Comparison of ENCODE assay signal across 1 cellular context in the genomic region with DNA sequence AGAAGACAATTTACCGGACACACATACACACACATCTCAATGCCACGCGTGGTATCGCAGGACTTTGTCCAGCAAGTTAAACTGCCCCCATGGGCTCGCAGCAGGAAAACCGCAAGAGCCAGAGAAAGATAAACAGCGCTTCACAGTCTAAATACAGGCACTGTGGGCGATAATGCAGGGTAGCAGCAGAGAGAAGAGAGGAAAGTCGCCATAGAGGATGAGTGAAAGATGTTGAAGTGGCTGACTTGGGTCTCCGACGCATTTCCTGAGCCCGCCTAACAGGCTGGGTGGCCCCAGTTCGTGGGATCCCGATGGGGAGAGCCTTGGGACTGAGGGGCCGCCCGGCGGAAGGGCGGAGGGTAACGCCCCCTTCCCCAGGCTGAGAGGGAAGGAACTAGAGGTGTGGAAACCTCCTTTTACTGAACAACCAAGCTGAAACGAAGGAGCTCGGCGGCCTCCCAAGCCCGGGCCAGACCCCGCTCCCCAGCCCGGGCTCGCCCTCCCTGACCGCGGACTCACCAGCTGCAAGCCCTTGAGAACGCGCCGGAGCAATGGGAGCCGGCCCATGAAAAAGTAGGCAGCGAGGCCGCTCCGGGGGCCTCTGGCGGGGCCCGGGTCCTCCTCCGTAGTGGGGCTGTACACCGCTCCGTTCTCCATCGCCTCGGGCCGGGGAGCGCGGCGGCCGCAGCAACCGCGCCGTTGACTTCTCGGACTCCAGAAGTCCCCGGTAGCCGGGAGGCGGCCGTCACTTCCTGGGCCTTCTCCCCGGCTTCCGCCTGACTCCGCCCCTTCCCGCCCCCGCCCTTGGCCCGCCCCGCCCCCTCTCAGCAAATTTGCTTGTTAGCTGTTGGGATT.
TF ChIP-seq lines count a peak whose summit lies in the region.

A gene with protein sequence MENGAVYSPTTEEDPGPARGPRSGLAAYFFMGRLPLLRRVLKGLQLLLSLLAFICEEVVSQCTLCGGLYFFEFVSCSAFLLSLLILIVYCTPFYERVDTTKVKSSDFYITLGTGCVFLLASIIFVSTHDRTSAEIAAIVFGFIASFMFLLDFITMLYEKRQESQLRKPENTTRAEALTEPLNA (minus strand): TSS at position 764 of the 855 bp plus-strand sequence. CDS start 107 bp downstream, at position 657.

TF ChIP-seq in GM12878, 131 proteins besides CTCF, POLR2A, EP300 and RAD21 (continued from another document and continues in another):
- TF ChIP-seq, protein P1, sequence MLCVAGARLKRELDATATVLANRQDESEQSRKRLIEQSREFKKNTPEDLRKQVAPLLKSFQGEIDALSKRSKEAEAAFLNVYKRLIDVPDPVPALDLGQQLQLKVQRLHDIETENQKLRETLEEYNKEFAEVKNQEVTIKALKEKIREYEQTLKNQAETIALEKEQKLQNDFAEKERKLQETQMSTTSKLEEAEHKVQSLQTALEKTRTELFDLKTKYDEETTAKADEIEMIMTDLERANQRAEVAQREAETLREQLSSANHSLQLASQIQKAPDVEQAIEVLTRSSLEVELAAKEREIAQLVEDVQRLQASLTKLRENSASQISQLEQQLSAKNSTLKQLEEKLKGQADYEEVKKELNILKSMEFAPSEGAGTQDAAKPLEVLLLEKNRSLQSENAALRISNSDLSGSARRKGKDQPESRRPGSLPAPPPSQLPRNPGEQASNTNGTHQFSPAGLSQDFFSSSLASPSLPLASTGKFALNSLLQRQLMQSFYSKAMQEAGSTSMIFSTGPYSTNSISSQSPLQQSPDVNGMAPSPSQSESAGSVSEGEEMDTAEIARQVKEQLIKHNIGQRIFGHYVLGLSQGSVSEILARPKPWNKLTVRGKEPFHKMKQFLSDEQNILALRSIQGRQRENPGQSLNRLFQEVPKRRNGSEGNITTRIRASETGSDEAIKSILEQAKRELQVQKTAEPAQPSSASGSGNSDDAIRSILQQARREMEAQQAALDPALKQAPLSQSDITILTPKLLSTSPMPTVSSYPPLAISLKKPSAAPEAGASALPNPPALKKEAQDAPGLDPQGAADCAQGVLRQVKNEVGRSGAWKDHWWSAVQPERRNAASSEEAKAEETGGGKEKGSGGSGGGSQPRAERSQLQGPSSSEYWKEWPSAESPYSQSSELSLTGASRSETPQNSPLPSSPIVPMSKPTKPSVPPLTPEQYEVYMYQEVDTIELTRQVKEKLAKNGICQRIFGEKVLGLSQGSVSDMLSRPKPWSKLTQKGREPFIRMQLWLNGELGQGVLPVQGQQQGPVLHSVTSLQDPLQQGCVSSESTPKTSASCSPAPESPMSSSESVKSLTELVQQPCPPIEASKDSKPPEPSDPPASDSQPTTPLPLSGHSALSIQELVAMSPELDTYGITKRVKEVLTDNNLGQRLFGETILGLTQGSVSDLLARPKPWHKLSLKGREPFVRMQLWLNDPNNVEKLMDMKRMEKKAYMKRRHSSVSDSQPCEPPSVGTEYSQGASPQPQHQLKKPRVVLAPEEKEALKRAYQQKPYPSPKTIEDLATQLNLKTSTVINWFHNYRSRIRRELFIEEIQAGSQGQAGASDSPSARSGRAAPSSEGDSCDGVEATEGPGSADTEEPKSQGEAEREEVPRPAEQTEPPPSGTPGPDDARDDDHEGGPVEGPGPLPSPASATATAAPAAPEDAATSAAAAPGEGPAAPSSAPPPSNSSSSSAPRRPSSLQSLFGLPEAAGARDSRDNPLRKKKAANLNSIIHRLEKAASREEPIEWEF (IDR thresholded peaks at IDR 0.05; ENCODE audit: insufficient replicate concordance, low read depth, low read length) = no peak
- 0 out of 2 replicates have a peak, but pooled peaks have one; percentile 27 for TF ChIP-seq ZNF24 (IDR thresholded peaks at IDR 0.05)
- TF ChIP-seq, protein P2, sequence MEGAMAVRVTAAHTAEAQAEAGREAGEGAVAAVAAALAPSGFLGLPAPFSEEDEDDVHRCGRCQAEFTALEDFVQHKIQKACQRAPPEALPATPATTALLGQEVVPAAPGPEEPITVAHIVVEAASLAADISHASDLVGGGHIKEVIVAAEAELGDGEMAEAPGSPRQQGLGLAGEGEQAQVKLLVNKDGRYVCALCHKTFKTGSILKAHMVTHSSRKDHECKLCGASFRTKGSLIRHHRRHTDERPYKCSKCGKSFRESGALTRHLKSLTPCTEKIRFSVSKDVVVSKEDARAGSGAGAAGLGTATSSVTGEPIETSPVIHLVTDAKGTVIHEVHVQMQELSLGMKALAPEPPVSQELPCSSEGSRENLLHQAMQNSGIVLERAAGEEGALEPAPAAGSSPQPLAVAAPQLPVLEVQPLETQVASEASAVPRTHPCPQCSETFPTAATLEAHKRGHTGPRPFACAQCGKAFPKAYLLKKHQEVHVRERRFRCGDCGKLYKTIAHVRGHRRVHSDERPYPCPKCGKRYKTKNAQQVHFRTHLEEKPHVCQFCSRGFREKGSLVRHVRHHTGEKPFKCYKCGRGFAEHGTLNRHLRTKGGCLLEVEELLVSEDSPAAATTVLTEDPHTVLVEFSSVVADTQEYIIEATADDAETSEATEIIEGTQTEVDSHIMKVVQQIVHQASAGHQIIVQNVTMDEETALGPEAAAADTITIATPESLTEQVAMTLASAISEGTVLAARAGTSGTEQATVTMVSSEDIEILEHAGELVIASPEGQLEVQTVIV (IDR thresholded peaks at IDR 0.05; ENCODE audit: borderline replicate concordance, partially characterized antibody) = no peak
- TF ChIP-seq IKZF2 (IDR thresholded peaks at IDR 0.05) = peak in 1 of 2 experiments; percentile 68; a peak in 2 of 4 replicates
- peak; percentile 49; the same call in 1 of the 2 replicates for TF ChIP-seq CHD2 (IDR thresholded peaks at IDR 0.05; ENCODE audit: borderline replicate concordance, low read depth, low read length)
- no peak for TF ChIP-seq JUND (IDR thresholded peaks at IDR 0.05; ENCODE audit: low read depth, low read length)
- TF ChIP-seq, protein P3, sequence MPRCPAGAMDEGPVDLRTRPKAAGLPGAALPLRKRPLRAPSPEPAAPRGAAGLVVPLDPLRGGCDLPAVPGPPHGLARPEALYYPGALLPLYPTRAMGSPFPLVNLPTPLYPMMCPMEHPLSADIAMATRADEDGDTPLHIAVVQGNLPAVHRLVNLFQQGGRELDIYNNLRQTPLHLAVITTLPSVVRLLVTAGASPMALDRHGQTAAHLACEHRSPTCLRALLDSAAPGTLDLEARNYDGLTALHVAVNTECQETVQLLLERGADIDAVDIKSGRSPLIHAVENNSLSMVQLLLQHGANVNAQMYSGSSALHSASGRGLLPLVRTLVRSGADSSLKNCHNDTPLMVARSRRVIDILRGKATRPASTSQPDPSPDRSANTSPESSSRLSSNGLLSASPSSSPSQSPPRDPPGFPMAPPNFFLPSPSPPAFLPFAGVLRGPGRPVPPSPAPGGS (IDR thresholded peaks at IDR 0.05; ENCODE audit: borderline replicate concordance, insufficient read depth, low read depth, low read length, poor library complexity, severe bottlenecking) = no peak
- peak; percentile 70; the same call in 1 of the 2 replicates for TF ChIP-seq BACH1 (IDR thresholded peaks at IDR 0.05; ENCODE audit: borderline replicate concordance)
- peak; percentile 83; the same call in 1 of the 2 replicates for TF ChIP-seq LARP7 (IDR thresholded peaks at IDR 0.05)
- TF ChIP-seq GABPA (IDR thresholded peaks at IDR 0.05; ENCODE audit: low read depth) = peak; percentile 52; the same call in 1 of the 2 replicates
- no peak for TF ChIP-seq ELK1 (IDR thresholded peaks at IDR 0.05; ENCODE audit: low read depth, low read length)
- TF ChIP-seq WRNIP1 (IDR thresholded peaks at IDR 0.05; ENCODE audit: borderline replicate concordance, low read depth, low read length) = 0 out of 2 replicates have a peak, but pooled peaks have one; percentile 28
- TF ChIP-seq ZBED1 (IDR thresholded peaks at IDR 0.05; ENCODE audit: borderline replicate concordance) = no peak
- TF ChIP-seq SMC3 (IDR thresholded peaks at IDR 0.05; ENCODE audit: borderline replicate concordance, low read length) = no peak
- 0 out of 2 replicates have a peak, but pooled peaks have one; percentile 21 for TF ChIP-seq BMI1 (IDR thresholded peaks at IDR 0.05; ENCODE audit: borderline replicate concordance)
- TF ChIP-seq CBFB (IDR thresholded peaks at IDR 0.05; ENCODE audit: low read depth) = peak; percentile 81; the same call in 1 of the 2 replicates
- no peak for TF ChIP-seq RELA (IDR thresholded peaks at IDR 0.05; ENCODE audit: borderline replicate concordance, partially characterized antibody)
- peak; percentile 77 for TF ChIP-seq IKZF1 (conservative IDR thresholded peaks at IDR 0.05)
- TF ChIP-seq SMAD5 (IDR thresholded peaks at IDR 0.05; ENCODE audit: low read depth) = peak; percentile 29; the same call in 1 of the 2 replicates
- no peak for TF ChIP-seq STAT3 (IDR thresholded peaks at IDR 0.05; ENCODE audit: low read depth, low read length)
- TF ChIP-seq, protein P4, sequence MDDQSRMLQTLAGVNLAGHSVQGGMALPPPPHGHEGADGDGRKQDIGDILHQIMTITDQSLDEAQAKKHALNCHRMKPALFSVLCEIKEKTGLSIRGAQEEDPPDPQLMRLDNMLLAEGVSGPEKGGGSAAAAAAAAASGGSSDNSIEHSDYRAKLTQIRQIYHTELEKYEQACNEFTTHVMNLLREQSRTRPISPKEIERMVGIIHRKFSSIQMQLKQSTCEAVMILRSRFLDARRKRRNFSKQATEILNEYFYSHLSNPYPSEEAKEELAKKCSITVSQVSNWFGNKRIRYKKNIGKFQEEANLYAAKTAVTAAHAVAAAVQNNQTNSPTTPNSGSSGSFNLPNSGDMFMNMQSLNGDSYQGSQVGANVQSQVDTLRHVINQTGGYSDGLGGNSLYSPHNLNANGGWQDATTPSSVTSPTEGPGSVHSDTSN (IDR thresholded peaks at IDR 0.05; ENCODE audit: insufficient replicate concordance, low read depth, low read length) = no peak
- no peak for TF ChIP-seq KLF5 (IDR thresholded peaks at IDR 0.05; ENCODE audit: partially characterized antibody)
- no peak for TF ChIP-seq RCOR1 (conservative IDR thresholded peaks at IDR 0.05; ENCODE audit: low read depth, low read length)
- TF ChIP-seq CREB1 (IDR thresholded peaks at IDR 0.05; ENCODE audit: low read depth) = peak; percentile 40; the same call in 1 of the 2 replicates
- 0 out of 2 replicates have a peak, but pooled peaks have one; percentile 19 for TF ChIP-seq RB1 (IDR thresholded peaks at IDR 0.05; ENCODE audit: borderline replicate concordance)
- no peak for TF ChIP-seq NRF1 (conservative IDR thresholded peaks at IDR 0.05; ENCODE audit: low read depth, low read length)
- TF ChIP-seq PAX5 (IDR thresholded peaks at IDR 0.05; ENCODE audit: borderline replicate concordance, low read depth, low read length) = no peak
- no peak for TF ChIP-seq PML (IDR thresholded peaks at IDR 0.05; ENCODE audit: low read length)
- no peak for TF ChIP-seq ZSCAN29 (IDR thresholded peaks at IDR 0.05)
- TF ChIP-seq NR2C1 (IDR thresholded peaks at IDR 0.05) = no peak
- TF ChIP-seq ZBTB11 (CRISPR knock-in tag; IDR thresholded peaks at IDR 0.05) = no peak
- 0 out of 2 replicates have a peak, but pooled peaks have one; percentile 31 for TF ChIP-seq HDGF (IDR thresholded peaks at IDR 0.05)
- no peak for TF ChIP-seq RFX5 (IDR thresholded peaks at IDR 0.05; ENCODE audit: low read depth, low read length)
- TF ChIP-seq CREM (IDR thresholded peaks at IDR 0.05; ENCODE audit: low read depth) = 0 out of 2 replicates have a peak, but pooled peaks have one; percentile 21
- TF ChIP-seq MEF2B (IDR thresholded peaks at IDR 0.05; ENCODE audit: partially characterized antibody, poor library complexity, severe bottlenecking) = peak; percentile 22
